Comparison of ENCODE assay signal across 8 cellular contexts in genomic region chr17:700504-701094, GRCh38. TPM values are rescaled to one million over a fixed set of nuclear protein-coding genes. Genes with fewer than 3 reads are reported as not detected.
A peak's percentile ranks its signal among the peaks of the same experiment; 100 is the strongest.
DNase-seq lines count a peak whose midpoint lies in the region; ATAC-seq and TF ChIP-seq lines count a peak whose summit lies in the region.

No MANE protein-coding gene starts in this region.

- H3K4me1 Mint-ChIP-seq in effector memory CD8-positive, alpha-beta T cell (ENCODE audit: low read depth in 2 of 2) = peaks cover 0 to 9% of the 10 kb centered on the region in 2 donors
- peaks cover 0 to 14% (median 6%) of the 10 kb centered on the region in 7 donors for H3K4me1 Mint-ChIP-seq in naive thymus-derived CD4-positive, alpha-beta T cell
- no peaks in the 10 kb centered on the region for H3K4me1 Mint-ChIP-seq in activated CD4-positive, alpha-beta memory T cell treated with anti-CD3 and anti-CD28 coated beads, Interleukin-2, amount 10 ng/mL, durations not matched to agents 7 days and 5 days

- H2AFZ ChIP-seq in OCI-LY7 (ENCODE audit: low read length) = no peak overlapping the region

- BruUV-seq in OCI-LY7 (replicated peaks; lab: Mats Ljungman, UMichigan) = no TSS peak

- TF ChIP-seq CTCF in AG09319 (IDR thresholded peaks at IDR 0.05; ENCODE audit: low read depth, low read length) (peak; percentile 45), GM12873 (IDR thresholded peaks at IDR 0.05; ENCODE audit: insufficient read depth, low read depth, low read length, missing control alignments) (peak; percentile 33), OCI-LY7 (conservative IDR thresholded peaks at IDR 0.05; ENCODE audit: low read length) (peak; percentile 89)

- ATAC-seq in effector memory CD8-positive, alpha-beta T cell (replicated peaks) = peak; percentile 60
- ATAC-seq in naive thymus-derived CD4-positive, alpha-beta T cell = peak; percentile 71
- no peak for ATAC-seq in GM21360 (IDR thresholded peaks at IDR 0.05; ENCODE audit: unreplicated experiment)

- H3K9me3 ChIP-seq in OCI-LY7 (ENCODE audit: low read length) = no peaks in the 10 kb centered on the region
- no peaks in the 10 kb centered on the region for H3K9me3 ChIP-seq in naive thymus-derived CD4-positive, alpha-beta T cell (ENCODE audit: control insufficient read depth in 2 of 3, low read length in 3 of 3)

- 0 out of 2 replicates have a peak, but pooled peaks cover 5% of the 10 kb centered on the region for H4K20me1 ChIP-seq in OCI-LY7 (ENCODE audit: insufficient read depth, low read length)

- H3K4me2 ChIP-seq in OCI-LY7 (ENCODE audit: low read length) = no peak overlapping the region

- no peaks in the 10 kb centered on the region for H3K4me1 ChIP-seq in OCI-LY7 (ENCODE audit: insufficient read depth, low read length, poor library complexity, severe bottlenecking)
- no peaks in the 10 kb centered on the region for H3K4me1 ChIP-seq in naive thymus-derived CD4-positive, alpha-beta T cell (ENCODE audit: control insufficient read depth in 2 of 2, insufficient read depth in 2 of 2, low read length in 2 of 2)

- POLR2A ChIA-PET in OCI-LY7 (lab: Charles Lee) = interaction anchor here (0.6 to 1.6 kb wide), 2 partner anchors 34 to 284 kb away, joined by 3 read pairs; no protein-coding TSS in a partner anchor
- POLR2A ChIA-PET in naive thymus-derived CD4-positive, alpha-beta T cell (lab: Charles Lee) = interaction anchor here (0.7 to 2.7 kb wide), 3 partner anchors 265 to 323 kb away, joined by 3 to 19 read pairs (median 7); no protein-coding TSS in a partner anchor
- POLR2A ChIA-PET in activated CD4-positive, alpha-beta memory T cell treated with anti-CD3 and anti-CD28 coated beads, Interleukin-2, amount 10 ng/mL, durations not matched to agents 7 days and 5 days (lab: Charles Lee) = interaction anchor here (1.0 to 1.9 kb wide), 3 partner anchors 10 to 288 kb away, joined by 4 to 13 read pairs (median 5); no protein-coding TSS in a partner anchor

- no peaks in the 10 kb centered on the region for H3K79me2 ChIP-seq in OCI-LY7 (ENCODE audit: insufficient read depth, low read depth, low read length)

- CTCF ChIA-PET in OCI-LY7 (lab: Charles Lee; ENCODE audit: unreplicated experiment) = interaction anchor here (0.9 kb wide), 1 partner anchor 288 kb away, joined by 6 read pairs; no protein-coding TSS in a partner anchor
- CTCF ChIA-PET in naive thymus-derived CD4-positive, alpha-beta T cell (lab: Charles Lee) = interaction anchor here (0.6 to 7.7 kb wide), 23 partner anchors 9 to 551 kb away, joined by 3 to 63 read pairs (median 4); partner anchors contain the start of gene TIMM22
- CTCF ChIA-PET in activated CD4-positive, alpha-beta memory T cell treated with anti-CD3 and anti-CD28 coated beads, Interleukin-2, amount 10 ng/mL, durations not matched to agents 7 days and 5 days (lab: Charles Lee) = interaction anchor here (0.5 to 8.7 kb wide), 18 partner anchors 9 to 535 kb away, joined by 3 to 174 read pairs (median 6); partner anchors contain the start of genes GEMIN4 and VPS53

- no peaks in the 10 kb centered on the region for H3K27me3 Mint-ChIP-seq in effector memory CD8-positive, alpha-beta T cell
- H3K27me3 Mint-ChIP-seq in naive thymus-derived CD4-positive, alpha-beta T cell = no peaks in the 10 kb centered on the region
- H3K27me3 Mint-ChIP-seq in activated CD4-positive, alpha-beta memory T cell treated with anti-CD3 and anti-CD28 coated beads, Interleukin-2, amount 10 ng/mL, durations not matched to agents 7 days and 5 days = no peaks in the 10 kb centered on the region

- no peak overlapping the region for H3K27ac Mint-ChIP-seq in effector memory CD8-positive, alpha-beta T cell
- peak overlapping the region in 3 of 9 donors; percentile 46 to 53 (median 51) for H3K27ac Mint-ChIP-seq in naive thymus-derived CD4-positive, alpha-beta T cell
- no peak overlapping the region for H3K27ac Mint-ChIP-seq in activated CD4-positive, alpha-beta memory T cell treated with anti-CD3 and anti-CD28 coated beads, Interleukin-2, amount 10 ng/mL, durations not matched to agents 7 days and 5 days

- H3K4me3 ChIP-seq in OCI-LY7 (ENCODE audit: low read depth, low read length, poor library complexity, severe bottlenecking) = no peak overlapping the region
- no peak overlapping the region for H3K4me3 ChIP-seq in naive thymus-derived CD4-positive, alpha-beta T cell (ENCODE audit: low read length)

- DNase-seq in AG09319 (ENCODE audit: extremely low read depth, low read depth) (no peak), OCI-LY7 (ENCODE audit: low spot score) (peak; percentile 52), midbrain (lab: John Stamatoyannopoulos, UW) (no peak)
- DNase-seq in effector memory CD8-positive, alpha-beta T cell = peak; percentile 8 to 37 (median 12)
- peak in 7 of 9 donors; percentile 25 to 63 (median 58) for DNase-seq in naive thymus-derived CD4-positive, alpha-beta T cell
- no peak for DNase-seq in activated CD4-positive, alpha-beta memory T cell treated with anti-CD3 and anti-CD28 coated beads, Interleukin-2, amount 10 ng/mL, durations not matched to agents 7 days and 5 days

- no peaks in the 10 kb centered on the region for H3K9me3 Mint-ChIP-seq in effector memory CD8-positive, alpha-beta T cell
- peaks cover 0 to 2% (median 0%) of the 10 kb centered on the region in 11 donors for H3K9me3 Mint-ChIP-seq in naive thymus-derived CD4-positive, alpha-beta T cell
- H3K9me3 Mint-ChIP-seq in activated CD4-positive, alpha-beta memory T cell treated with anti-CD3 and anti-CD28 coated beads, Interleukin-2, amount 10 ng/mL, durations not matched to agents 7 days and 5 days = no peaks in the 10 kb centered on the region

- no peaks in the 10 kb centered on the region for H3K9me2 ChIP-seq in OCI-LY7 (ENCODE audit: insufficient read depth, low read length)

- H3K36me3 ChIP-seq in OCI-LY7 (ENCODE audit: insufficient read depth, low read length) = peaks cover 24% of the 10 kb centered on the region
- H3K36me3 ChIP-seq in naive thymus-derived CD4-positive, alpha-beta T cell (ENCODE audit: control insufficient read depth in 2 of 3, insufficient read depth in 3 of 3, low read length in 3 of 3) = peaks cover 0 to 35% (median 8%) of the 10 kb centered on the region in 3 experiments

- H3K27me3 ChIP-seq in naive thymus-derived CD4-positive, alpha-beta T cell (ENCODE audit: control insufficient read depth in 2 of 2, insufficient read depth in 2 of 2, low read length in 2 of 2) = no peaks in the 10 kb centered on the region

- intact Hi-C loops in OCI-LY7 (cut with micrococcal nuclease; ENCODE audit: unreplicated experiment) = loop anchor here (1.0 kb wide), 1 partner anchor 288 kb away; no protein-coding TSS in a partner anchor
- intact Hi-C loops in naive thymus-derived CD4-positive, alpha-beta T cell (cut with micrococcal nuclease) = loop anchor here (1.0 to 10.0 kb wide), 5 partner anchors 288 to 558 kb away; no protein-coding TSS in a partner anchor

- H3K36me3 Mint-ChIP-seq in effector memory CD8-positive, alpha-beta T cell (ENCODE audit: insufficient read depth) = peaks cover 37% of the 10 kb centered on the region
- H3K36me3 Mint-ChIP-seq in naive thymus-derived CD4-positive, alpha-beta T cell = peaks cover 7 to 20% (median 13%) of the 10 kb centered on the region in 5 donors
- H3K36me3 Mint-ChIP-seq in activated CD4-positive, alpha-beta memory T cell treated with anti-CD3 and anti-CD28 coated beads, Interleukin-2, amount 10 ng/mL, durations not matched to agents 7 days and 5 days (ENCODE audit: low read depth) = peaks cover 18% of the 10 kb centered on the region

- H3K27ac ChIP-seq in OCI-LY7 (ENCODE audit: low read depth, low read length, poor library complexity, severe bottlenecking) = no peak overlapping the region
- H3K27ac ChIP-seq in naive thymus-derived CD4-positive, alpha-beta T cell (ENCODE audit: low read depth, low read length) = no peak overlapping the region

- no peak overlapping the region for H3K4me3 Mint-ChIP-seq in effector memory CD8-positive, alpha-beta T cell
- no peak overlapping the region for H3K4me3 Mint-ChIP-seq in naive thymus-derived CD4-positive, alpha-beta T cell
- H3K4me3 Mint-ChIP-seq in activated CD4-positive, alpha-beta memory T cell treated with anti-CD3 and anti-CD28 coated beads, Interleukin-2, amount 10 ng/mL, durations not matched to agents 7 days and 5 days = no peak overlapping the region

RNA-seq across cellular contexts. Expression of gene VPS53, which starts 14.0 kb away (rescaled TPM):
- 12.5 and 12.6 TPM in 2 replicates for total RNA-seq in OCI-LY7 (2014; rRNA removed; shearing (Covaris generic))
- 59.7 and 69.7 TPM in 2 replicates for total RNA-seq in OCI-LY7 (2022)
- total RNA-seq in naive thymus-derived CD4-positive, alpha-beta T cell = 10 to 100 TPM; 78.9 to 98.8 (median 81.2) TPM
- 10 to 100 TPM; 10.2 to 12.1 TPM for polyA plus RNA-seq in naive thymus-derived CD4-positive, alpha-beta T cell
- total RNA-seq in activated CD4-positive, alpha-beta memory T cell treated with anti-CD3 and anti-CD28 coated beads, Interleukin-2, amount 10 ng/mL, durations not matched to agents 7 days and 5 days = 10 to 100 TPM; 61.1 to 63.9 TPM

RNA-seq across cellular contexts. Expression of gene TLCD3A, which starts 31.8 kb away (rescaled TPM):
- 4.0 and 8.3 TPM in 2 replicates for total RNA-seq in OCI-LY7 (2014; rRNA removed; shearing (Covaris generic))
- total RNA-seq in OCI-LY7 (2022) = 8.1 and 11.7 TPM in 2 replicates
- total RNA-seq in naive thymus-derived CD4-positive, alpha-beta T cell = 10 to 100 TPM in 1 of 5 experiments, 1 to 10 TPM in 2, under 1 TPM in 2; 0.54 to 21.5 (median 1.2) TPM
- under 1 TPM in 1 of 2 donors, not detected in 1; 0.36 TPM for polyA plus RNA-seq in naive thymus-derived CD4-positive, alpha-beta T cell
- 10 to 100 TPM in 1 of 2 experiments, 1 to 10 TPM in 1; 8.2 to 10.6 TPM for total RNA-seq in activated CD4-positive, alpha-beta memory T cell treated with anti-CD3 and anti-CD28 coated beads, Interleukin-2, amount 10 ng/mL, durations not matched to agents 7 days and 5 days

RNA-seq across cellular contexts. Expression of gene GEMIN4, which starts 51.5 kb away (rescaled TPM):
- 36.3 and 40.2 TPM in 2 replicates for total RNA-seq in OCI-LY7 (2014; rRNA removed; shearing (Covaris generic))
- 53.6 and 56.1 TPM in 2 replicates for total RNA-seq in OCI-LY7 (2022)
- total RNA-seq in naive thymus-derived CD4-positive, alpha-beta T cell = 10 to 100 TPM; 15.5 to 35.0 (median 28.9) TPM
- 10 to 100 TPM; 24.4 to 49.3 TPM for polyA plus RNA-seq in naive thymus-derived CD4-positive, alpha-beta T cell
- 10 to 100 TPM; 23.1 to 25.6 TPM for total RNA-seq in activated CD4-positive, alpha-beta memory T cell treated with anti-CD3 and anti-CD28 coated beads, Interleukin-2, amount 10 ng/mL, durations not matched to agents 7 days and 5 days

Comparison
In these comparisons a context has a peak if more than half of its experiments do, and no peak if none do; other contexts are left out.
1. DNase-seq: peak in OCI-LY7 (single experiment), effector memory CD8-positive, alpha-beta T cell (3 of 3) and naive thymus-derived CD4-positive, alpha-beta T cell (7 of 9); none in AG09319 (single experiment), midbrain (single experiment) and activated CD4-positive, alpha-beta memory T cell treated with anti-CD3 and anti-CD28 coated beads, Interleukin-2, amount 10 ng/mL, durations not matched to agents 7 days and 5 days (single experiment).
2. CTCF ChIP-seq: peak in every context shown above with its lines; median percentile 89 in OCI-LY7; 45 in AG09319; 33 in GM12873.